Comparison of ENCODE assay signal across 8 cellular contexts in the genomic region with DNA sequence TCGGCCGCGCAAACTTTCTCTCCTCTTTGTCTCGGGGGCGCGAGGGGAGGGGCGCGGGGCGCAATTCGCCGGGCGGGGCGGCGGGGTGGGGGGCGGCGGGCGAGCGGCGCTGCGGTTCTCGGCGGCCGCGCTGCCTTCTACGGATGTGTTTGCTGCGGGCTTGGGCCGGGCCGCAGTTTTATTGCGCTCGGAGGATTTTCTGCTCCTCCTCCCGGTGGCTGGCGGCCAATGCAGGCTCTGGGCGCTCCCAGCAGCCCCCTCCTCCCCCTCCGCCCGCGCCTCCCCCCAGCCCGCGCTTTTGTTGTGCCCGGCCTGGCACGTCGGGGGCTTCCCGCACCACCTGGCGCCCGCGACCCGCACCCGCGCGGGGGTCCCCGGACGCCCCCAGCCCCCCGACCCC. TPM values are rescaled to one million over a fixed set of nuclear protein-coding genes. Genes with fewer than 3 reads are reported as not detected.
A peak's percentile ranks its signal among the peaks of the same experiment; 100 is the strongest.
DNase-seq lines count a peak whose midpoint lies in the region; ATAC-seq and TF ChIP-seq lines count a peak whose summit lies in the region.

A gene with protein sequence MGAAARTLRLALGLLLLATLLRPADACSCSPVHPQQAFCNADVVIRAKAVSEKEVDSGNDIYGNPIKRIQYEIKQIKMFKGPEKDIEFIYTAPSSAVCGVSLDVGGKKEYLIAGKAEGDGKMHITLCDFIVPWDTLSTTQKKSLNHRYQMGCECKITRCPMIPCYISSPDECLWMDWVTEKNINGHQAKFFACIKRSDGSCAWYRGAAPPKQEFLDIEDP (minus strand): TSS at position 154 of the 400 bp plus-strand sequence. CDS start 299 bp downstream, outside the sequence.

- no peaks in the 10 kb centered on the region for H3K36me3 ChIP-seq in CD8-positive, alpha-beta T cell (ENCODE audit: insufficient read depth, low read length)
- no peaks in the 10 kb centered on the region for H3K36me3 ChIP-seq in neural cell (ENCODE audit: insufficient read depth, low read length)

- peaks cover 5% of the 10 kb centered on the region for H3K27me3 Mint-ChIP-seq in CD8-positive, alpha-beta T cell (ENCODE audit: low read depth)
- peaks cover 8% of the 10 kb centered on the region for H3K27me3 Mint-ChIP-seq in stimulated activated naive CD8-positive, alpha-beta T cell treated with anti-CD3 and anti-CD28 coated beads, Interleukin-15, amount 100 ng/mL, for 72 hours

- no peaks in the 10 kb centered on the region for H4K20me1 ChIP-seq in neural cell (ENCODE audit: insufficient read depth)

- CTCF ChIA-PET in CD8-positive, alpha-beta T cell (lab: Charles Lee) = no interaction called here
- CTCF ChIA-PET in RWPE1 (lab: Yijun Ruan, JAX) = interaction anchor here (0.6 kb wide), 1 partner anchor 47 kb away, joined by 3 read pairs; no protein-coding TSS in a partner anchor

- H3K36me3 Mint-ChIP-seq in CD8-positive, alpha-beta T cell = no peaks in the 10 kb centered on the region

- H3F3A ChIP-seq in neural cell (ENCODE audit: insufficient read depth, low read length, poor library complexity, severe bottlenecking) = no peaks in the 10 kb centered on the region

- ATAC-seq in CD8-positive, alpha-beta T cell = peak; percentile 83
- ATAC-seq in stimulated activated naive CD8-positive, alpha-beta T cell treated with anti-CD3 and anti-CD28 coated beads, Interleukin-15, amount 100 ng/mL, for 72 hours = peak; percentile 79
- ATAC-seq in GM19467 (IDR thresholded peaks at IDR 0.05; ENCODE audit: unreplicated experiment) = no peak

- H2AFZ ChIP-seq in neural cell (ENCODE audit: low read depth, low read length) = peak within 1 kb of the TSS; percentile 51

- peak within 1 kb of the TSS; percentile 76 for H3K9ac ChIP-seq in neural cell (ENCODE audit: low read length)

- peaks cover 43% of the 10 kb centered on the region for H3K79me2 ChIP-seq in neural cell (replicated peaks; ENCODE audit: insufficient read depth, low read length)

- DNase-seq in CD8-positive, alpha-beta T cell = peak; percentile 46 to 79 (median 61)
- DNase-seq in Kasumi-1 (lab: John Stamatoyannopoulos, UW) (peak; percentile 85 to 91), RWPE1 (ENCODE audit: low spot score) (peak; percentile 73), foreskin melanocyte (peak; percentile 64)
- DNase-seq in activated naive CD4-positive, alpha-beta T cell (lab: John Stamatoyannopoulos, UW) = peak in 3 of 4 experiments; percentile 18 to 75 (median 38)
- DNase-seq in stimulated activated naive CD8-positive, alpha-beta T cell treated with anti-CD3 and anti-CD28 coated beads, Interleukin-15, amount 100 ng/mL, for 72 hours = peak; percentile 64 to 66

- POLR2A ChIA-PET in CD8-positive, alpha-beta T cell (lab: Charles Lee) = interaction anchor here (1.0 kb wide), 1 partner anchor 9 kb away, joined by 4 read pairs; no protein-coding TSS in a partner anchor
- POLR2A ChIA-PET in RWPE1 (lab: Yijun Ruan, JAX; ENCODE audit: low non-redundant PET) = no interaction called here

- intact Hi-C loops in CD8-positive, alpha-beta T cell (cut with DNase I, micrococcal nuclease) = loop anchor here (1.0 to 2.0 kb wide), 2 partner anchors 46 to 60 kb away; no protein-coding TSS in a partner anchor

- no peak within 1 kb of the TSS for H3K27ac ChIP-seq in CD8-positive, alpha-beta T cell (ENCODE audit: low read depth, low read length)
- peak within 1 kb of the TSS; percentile 96 for H3K27ac ChIP-seq in RWPE1
- peak within 1 kb of the TSS; percentile 66 for H3K27ac ChIP-seq in neural cell (ENCODE audit: low read length)

- no peaks in the 10 kb centered on the region for H3K9me2 ChIP-seq in neural cell (ENCODE audit: insufficient read depth, low read length)

- peak within 1 kb of the TSS; percentile 55 for H3K4me3 ChIP-seq in CD8-positive, alpha-beta T cell (ENCODE audit: low read depth, low read length)
- H3K4me3 ChIP-seq in neural cell (ENCODE audit: low read length) = peak within 1 kb of the TSS; percentile 91

- no peaks in the 10 kb centered on the region for H3K9me3 Mint-ChIP-seq in CD8-positive, alpha-beta T cell
- no peaks in the 10 kb centered on the region for H3K9me3 Mint-ChIP-seq in stimulated activated naive CD8-positive, alpha-beta T cell treated with anti-CD3 and anti-CD28 coated beads, Interleukin-15, amount 100 ng/mL, for 72 hours

- no peak within 1 kb of the TSS for H3K27ac Mint-ChIP-seq in CD8-positive, alpha-beta T cell
- no peak within 1 kb of the TSS for H3K27ac Mint-ChIP-seq in stimulated activated naive CD8-positive, alpha-beta T cell treated with anti-CD3 and anti-CD28 coated beads, Interleukin-15, amount 100 ng/mL, for 72 hours

- peaks cover 11% of the 10 kb centered on the region for H3K4me1 Mint-ChIP-seq in CD8-positive, alpha-beta T cell (ENCODE audit: low read depth)
- peaks cover 21% of the 10 kb centered on the region for H3K4me1 Mint-ChIP-seq in stimulated activated naive CD8-positive, alpha-beta T cell treated with anti-CD3 and anti-CD28 coated beads, Interleukin-15, amount 100 ng/mL, for 72 hours

- no peaks in the 10 kb centered on the region for H3K9me3 ChIP-seq in CD8-positive, alpha-beta T cell (ENCODE audit: low read length)
- H3K9me3 ChIP-seq in neural cell (ENCODE audit: low read length) = no peaks in the 10 kb centered on the region

- peak; percentile 36 for TF ChIP-seq CTCF in CD8-positive, alpha-beta T cell (IDR thresholded peaks at IDR 0.05)
- TF ChIP-seq CTCF in RWPE1 (conservative IDR thresholded peaks at IDR 0.05; ENCODE audit: low read depth) (no peak), neural cell (IDR thresholded peaks at IDR 0.05; ENCODE audit: poor library complexity, severe bottlenecking) (no peak)

- no peak for TF ChIP-seq RAD21 in neural cell (conservative IDR thresholded peaks at IDR 0.05)

- peak within 1 kb of the TSS; percentile 89 for H3K4me2 ChIP-seq in neural cell (ENCODE audit: low read length)

- H3K27me3 ChIP-seq in CD8-positive, alpha-beta T cell (ENCODE audit: insufficient read depth, low read length) = no peaks in the 10 kb centered on the region
- no peaks in the 10 kb centered on the region for H3K27me3 ChIP-seq in neural cell (ENCODE audit: insufficient read depth, low read depth, low read length)

- no peak for TF ChIP-seq EP300 in neural cell (conservative IDR thresholded peaks at IDR 0.05; ENCODE audit: poor library complexity, severe bottlenecking)

- H3K4me1 ChIP-seq in CD8-positive, alpha-beta T cell (ENCODE audit: insufficient read depth, low read length) = peaks cover 13% of the 10 kb centered on the region

- peak within 1 kb of the TSS; percentile 80 for H3K4me3 Mint-ChIP-seq in CD8-positive, alpha-beta T cell
- H3K4me3 Mint-ChIP-seq in stimulated activated naive CD8-positive, alpha-beta T cell treated with anti-CD3 and anti-CD28 coated beads, Interleukin-15, amount 100 ng/mL, for 72 hours = peak within 1 kb of the TSS; percentile 72 to 81

TF ChIP-seq in neural cell, 6 proteins besides CTCF, POLR2A, EP300 and RAD21:
- TF ChIP-seq MXI1 (conservative IDR thresholded peaks at IDR 0.05; ENCODE audit: poor library complexity, severe bottlenecking) = no peak
- TF ChIP-seq TAF1 (IDR thresholded peaks at IDR 0.05; ENCODE audit: low read depth) = peak; percentile 87
- TF ChIP-seq EZH2 (IDR thresholded peaks at IDR 0.05; ENCODE audit: borderline replicate concordance, insufficient read depth, low read length, poor library complexity, severe bottlenecking) = no peak
- no peak for TF ChIP-seq SMC3 (conservative IDR thresholded peaks at IDR 0.05; ENCODE audit: poor library complexity)
- TF ChIP-seq, protein P1, sequence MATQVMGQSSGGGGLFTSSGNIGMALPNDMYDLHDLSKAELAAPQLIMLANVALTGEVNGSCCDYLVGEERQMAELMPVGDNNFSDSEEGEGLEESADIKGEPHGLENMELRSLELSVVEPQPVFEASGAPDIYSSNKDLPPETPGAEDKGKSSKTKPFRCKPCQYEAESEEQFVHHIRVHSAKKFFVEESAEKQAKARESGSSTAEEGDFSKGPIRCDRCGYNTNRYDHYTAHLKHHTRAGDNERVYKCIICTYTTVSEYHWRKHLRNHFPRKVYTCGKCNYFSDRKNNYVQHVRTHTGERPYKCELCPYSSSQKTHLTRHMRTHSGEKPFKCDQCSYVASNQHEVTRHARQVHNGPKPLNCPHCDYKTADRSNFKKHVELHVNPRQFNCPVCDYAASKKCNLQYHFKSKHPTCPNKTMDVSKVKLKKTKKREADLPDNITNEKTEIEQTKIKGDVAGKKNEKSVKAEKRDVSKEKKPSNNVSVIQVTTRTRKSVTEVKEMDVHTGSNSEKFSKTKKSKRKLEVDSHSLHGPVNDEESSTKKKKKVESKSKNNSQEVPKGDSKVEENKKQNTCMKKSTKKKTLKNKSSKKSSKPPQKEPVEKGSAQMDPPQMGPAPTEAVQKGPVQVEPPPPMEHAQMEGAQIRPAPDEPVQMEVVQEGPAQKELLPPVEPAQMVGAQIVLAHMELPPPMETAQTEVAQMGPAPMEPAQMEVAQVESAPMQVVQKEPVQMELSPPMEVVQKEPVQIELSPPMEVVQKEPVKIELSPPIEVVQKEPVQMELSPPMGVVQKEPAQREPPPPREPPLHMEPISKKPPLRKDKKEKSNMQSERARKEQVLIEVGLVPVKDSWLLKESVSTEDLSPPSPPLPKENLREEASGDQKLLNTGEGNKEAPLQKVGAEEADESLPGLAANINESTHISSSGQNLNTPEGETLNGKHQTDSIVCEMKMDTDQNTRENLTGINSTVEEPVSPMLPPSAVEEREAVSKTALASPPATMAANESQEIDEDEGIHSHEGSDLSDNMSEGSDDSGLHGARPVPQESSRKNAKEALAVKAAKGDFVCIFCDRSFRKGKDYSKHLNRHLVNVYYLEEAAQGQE (IDR thresholded peaks at IDR 0.05; ENCODE audit: borderline replicate concordance) = peak; percentile 47
- peak; percentile 82 for TF ChIP-seq POLR2AphosphoS5 (IDR thresholded peaks at IDR 0.05)

RNA-seq across cellular contexts. Expression of the gene that starts here (rescaled TPM):
- total RNA-seq in CD8-positive, alpha-beta T cell = 1 to 10 TPM; 8.9 to 9.4 TPM
- 25.6 and 26.7 TPM in 2 replicates for polyA plus RNA-seq in neural cell
- 31.7 and 44.1 TPM in 2 replicates for polyA minus RNA-seq in neural cell

Comparison
In these comparisons a context has a peak if more than half of its experiments do, and no peak if none do; other contexts are left out.
1. DNase-seq: peak in every context shown above with its lines; median percentile 88 in Kasumi-1; 73 in RWPE1; 65 in stimulated activated naive CD8-positive, alpha-beta T cell treated with anti-CD3 and anti-CD28 coated beads, Interleukin-15, amount 100 ng/mL, for 72 hours; 64 in foreskin melanocyte; 61 in CD8-positive, alpha-beta T cell; 38 in activated naive CD4-positive, alpha-beta T cell.